Comparison of ENCODE assay signal across 15 cellular contexts in genomic region chr2:162071016-162071415, GRCh38. TPM values are rescaled to one million over a fixed set of nuclear protein-coding genes. Genes with fewer than 3 reads are reported as not detected.
DNase-seq lines count a peak whose midpoint lies in the region; ATAC-seq and TF ChIP-seq lines count a peak whose summit lies in the region.
"Had no signal": no experiment of that assay in that cellular context is flagged by ENCODE, and none has a peak within 500 bp of the region (broad histone marks: within the 10 kb centered on the region; RNA-seq: fewer than 3 reads in every experiment).

No MANE protein-coding gene starts in this region.

- peak overlapping the region; percentile 78 for H3K27ac Mint-ChIP-seq in T-helper 1 cell treated with Interleukin-12 subunit alpha and Interleukin-12 subunit beta and Interleukin-4 antibody, amounts not matched to agents 30 μg/mL and 1 μg/mL, for 36 hours
- H3K27ac Mint-ChIP-seq in activated T-helper 17 cell treated with anti-CD3 and anti-CD28 coated beads, Interleukin-2, amount 50 U/mL, for 72 hours, result peak overlapping the region; percentile 14
- H3K27ac Mint-ChIP-seq in mesothelial cell of epicardium, result peak overlapping the region; percentile 1
- H3K27ac Mint-ChIP-seq: GM23338 had no signal

- peaks cover 8% of the 10 kb centered on the region; the same call in 1 of the 2 replicates for H4K20me1 ChIP-seq in DND-41 (ENCODE audit: insufficient read depth, low read length)

- H3K4me1 ChIP-seq in DND-41 (ENCODE audit: insufficient read depth, low read length), result peaks cover 85% of the 10 kb centered on the region

- H3K27ac ChIP-seq in DND-41 (ENCODE audit: low read length), result peak overlapping the region; percentile 94
- H3K27ac ChIP-seq: 22Rv1, stomach had no signal

- peaks cover 95% of the 10 kb centered on the region for H3K79me2 ChIP-seq in DND-41 (ENCODE audit: insufficient read depth, low read length)

- H3K9me3 Mint-ChIP-seq in T-helper 1 cell treated with Interleukin-12 subunit alpha and Interleukin-12 subunit beta and Interleukin-4 antibody, amounts not matched to agents 30 μg/mL and 1 μg/mL, for 36 hours, result no peaks in the 10 kb centered on the region
- H3K9me3 Mint-ChIP-seq in activated T-helper 17 cell treated with anti-CD3 and anti-CD28 coated beads, Interleukin-2, amount 50 U/mL, for 72 hours, result no peaks in the 10 kb centered on the region
- peaks cover 3% of the 10 kb centered on the region for H3K9me3 Mint-ChIP-seq in mesothelial cell of epicardium
- H3K9me3 Mint-ChIP-seq: GM23338 had no signal

- no peaks in the 10 kb centered on the region for H3K27me3 Mint-ChIP-seq in T-helper 1 cell treated with Interleukin-12 subunit alpha and Interleukin-12 subunit beta and Interleukin-4 antibody, amounts not matched to agents 30 μg/mL and 1 μg/mL, for 36 hours (ENCODE audit: low read depth)
- no peaks in the 10 kb centered on the region for H3K27me3 Mint-ChIP-seq in activated T-helper 17 cell treated with anti-CD3 and anti-CD28 coated beads, Interleukin-2, amount 50 U/mL, for 72 hours
- H3K27me3 Mint-ChIP-seq in mesothelial cell of epicardium (ENCODE audit: low read depth), result peaks cover 28% of the 10 kb centered on the region

- peak overlapping the region; percentile 99 for H3K9ac ChIP-seq in DND-41 (ENCODE audit: low read depth, low read length)

- DNase-seq in T-helper 1 cell, result no peak
- no peak for DNase-seq in DND-41
- DNase-seq in mesothelial cell of epicardium (ENCODE audit: low spot score in 2 of 2, unreplicated experiment in 2 of 2), result no peak
- no peak for DNase-seq in kidney glomerular epithelial cell (lab: John Stamatoyannopoulos, UW)
- no peak for DNase-seq in amygdala (lab: John Stamatoyannopoulos, UW)
- DNase-seq: activated CD4-positive, CD25-positive, alpha-beta regulatory T cell; islet precursor cell; NCI-H1417 treated with DMSO at 0.1 percent for 48 hours; NCI-H524; stomach had no signal

- peaks cover 69% of the 10 kb centered on the region for H3K4me1 Mint-ChIP-seq in T-helper 1 cell treated with Interleukin-12 subunit alpha and Interleukin-12 subunit beta and Interleukin-4 antibody, amounts not matched to agents 30 μg/mL and 1 μg/mL, for 36 hours (ENCODE audit: low read depth)
- H3K4me1 Mint-ChIP-seq in activated T-helper 17 cell treated with anti-CD3 and anti-CD28 coated beads, Interleukin-2, amount 50 U/mL, for 72 hours, result peaks cover 37% of the 10 kb centered on the region
- peaks cover 43% of the 10 kb centered on the region for H3K4me1 Mint-ChIP-seq in mesothelial cell of epicardium

- peaks cover 60% of the 10 kb centered on the region for H3K36me3 ChIP-seq in DND-41 (ENCODE audit: insufficient read depth, low read length)
- H3K36me3 ChIP-seq: stomach had no signal

- H3K27me3 ChIP-seq in DND-41 (ENCODE audit: insufficient read depth, low read length, poor library complexity), result no peaks in the 10 kb centered on the region

- peak overlapping the region; percentile 71 to 72; a peak in 2 of 4 replicates for H3K4me3 ChIP-seq in DND-41 (ENCODE audit: low read depth in 1 of 2, low read length in 2 of 2)
- H3K4me3 ChIP-seq: GM23338, stomach had no signal

- H2AFZ ChIP-seq in DND-41 (ENCODE audit: low read depth, low read length), result no peak overlapping the region
- H2AFZ ChIP-seq: GM23338 had no signal

- H3K9me3 ChIP-seq in DND-41 (ENCODE audit: insufficient read depth, low read length, severe bottlenecking), result no peaks in the 10 kb centered on the region
- H3K9me3 ChIP-seq: stomach had no signal

- ATAC-seq in DND-41 (ENCODE audit: insufficient read depth, low read depth), result no peak
- no peak for ATAC-seq in activated T-helper 17 cell treated with anti-CD3 and anti-CD28 coated beads, Interleukin-2, amount 50 U/mL, for 72 hours (replicated peaks)
- ATAC-seq in GM19328 (IDR thresholded peaks at IDR 0.05; ENCODE audit: unreplicated experiment), result no peak
- ATAC-seq: GM23338 had no signal

- peaks cover 75% of the 10 kb centered on the region for H3K36me3 Mint-ChIP-seq in T-helper 1 cell treated with Interleukin-12 subunit alpha and Interleukin-12 subunit beta and Interleukin-4 antibody, amounts not matched to agents 30 μg/mL and 1 μg/mL, for 36 hours (ENCODE audit: low read depth)
- peaks cover 37% of the 10 kb centered on the region for H3K36me3 Mint-ChIP-seq in activated T-helper 17 cell treated with anti-CD3 and anti-CD28 coated beads, Interleukin-2, amount 50 U/mL, for 72 hours (ENCODE audit: low read depth)
- H3K36me3 Mint-ChIP-seq in mesothelial cell of epicardium, result no peaks in the 10 kb centered on the region

- TF ChIP-seq CTCF in DND-41 (IDR thresholded peaks at IDR 0.05; ENCODE audit: borderline replicate concordance, extremely low read depth, low read length, poor library complexity, severe bottlenecking), result no peak
- TF ChIP-seq CTCF in mesothelial cell of epicardium (IDR thresholded peaks at IDR 0.05; ENCODE audit: unreplicated experiment), result no peak

- peak overlapping the region; percentile 70 for H3K4me2 ChIP-seq in DND-41 (ENCODE audit: insufficient read depth, low read length)
- H3K4me2 ChIP-seq: GM23338 had no signal

- H3K4me3 Mint-ChIP-seq in T-helper 1 cell treated with Interleukin-12 subunit alpha and Interleukin-12 subunit beta and Interleukin-4 antibody, amounts not matched to agents 30 μg/mL and 1 μg/mL, for 36 hours, result peak overlapping the region; percentile 100
- H3K4me3 Mint-ChIP-seq in activated T-helper 17 cell treated with anti-CD3 and anti-CD28 coated beads, Interleukin-2, amount 50 U/mL, for 72 hours, result peak overlapping the region; percentile 90
- no peak overlapping the region for H3K4me3 Mint-ChIP-seq in mesothelial cell of epicardium
- H3K4me3 Mint-ChIP-seq: GM23338 had no signal

RNA-seq across cellular contexts. Expression of gene DPP4, which starts 3.0 kb away (rescaled TPM):
- total RNA-seq in activated T-helper 17 cell treated with anti-CD3 and anti-CD28 coated beads, Interleukin-2, amount 50 U/mL, for 72 hours, result 10 to 100 TPM; 34.6 to 97.7 TPM
- 7.2 to 8.2 TPM (median 7.6 TPM) in 3 replicates for total RNA-seq in mesothelial cell of epicardium

Comparison
In these comparisons a context has a peak if more than half of its experiments do, and no peak if none do; other contexts are left out.
1. H3K27ac Mint-ChIP-seq: peak in every context shown above with its lines; median percentile 78 in T-helper 1 cell treated with Interleukin-12 subunit alpha and Interleukin-12 subunit beta and Interleukin-4 antibody, amounts not matched to agents 30 μg/mL and 1 μg/mL, for 36 hours; 14 in activated T-helper 17 cell treated with anti-CD3 and anti-CD28 coated beads, Interleukin-2, amount 50 U/mL, for 72 hours; 1 in mesothelial cell of epicardium.